Comparison of ENCODE assay signal across 27 cellular contexts in genomic region chr16:84190731-84191388, GRCh38. TPM values are rescaled to one million over a fixed set of nuclear protein-coding genes. Genes with fewer than 3 reads are reported as not detected.
A peak's percentile ranks its signal among the peaks of the same experiment; 100 is the strongest.
DNase-seq lines count a peak whose midpoint lies in the region; ATAC-seq, FAIRE-seq and TF ChIP-seq lines count a peak whose summit lies in the region.
"Had no signal": no experiment of that assay in that cellular context is flagged by ENCODE, and none has a peak within 500 bp of the region (broad histone marks: within the 10 kb centered on the region; RNA-seq: fewer than 3 reads in every experiment).

TSS of gene ADAD2 (plus strand) at chr16:84191157. CDS start at chr16:84191231, 74 bp downstream.

- H2AK5ac ChIP-seq in IMR-90 (ENCODE audit: low read depth, low read length) (no peak within 1 kb of the TSS), H1 (ENCODE audit: low read depth, low read length) (no peak within 1 kb of the TSS), trophoblast cell (ENCODE audit: low read length) (no peak within 1 kb of the TSS)

- peaks cover 0 to 7% of the 10 kb centered on the region in 2 experiments; a peak in 2 of 4 replicates for H3K79me2 ChIP-seq in H1 (ENCODE audit: control insufficient read depth in 1 of 2, insufficient read depth in 2 of 2, low read length in 2 of 2)
- peaks cover 4% of the 10 kb centered on the region for H3K79me2 ChIP-seq in trophoblast cell (ENCODE audit: control insufficient read depth, insufficient read depth, low read length, poor library complexity)

- H3K56ac ChIP-seq in IMR-90 (ENCODE audit: extremely low read depth, insufficient read depth, low read length) (no peak within 1 kb of the TSS), H1 (replicated peaks; ENCODE audit: insufficient read length, low read depth, low read length) (no peak within 1 kb of the TSS)

- H3K4me1 ChIP-seq in IMR-90 (ENCODE audit: control insufficient read depth, insufficient read depth, low read length) (peaks cover 2% of the 10 kb centered on the region), H1 (replicated peaks in 1 of 4; ENCODE audit: control insufficient read depth in 3 of 4, insufficient read depth in 4 of 4, low read length in 3 of 4) (peaks cover 0 to 1% (median 0%) of the 10 kb centered on the region in 4 experiments; a peak in 3 of 7 replicates), trophoblast cell (ENCODE audit: control insufficient read depth in 1 of 2, insufficient read depth in 2 of 2, low read length in 2 of 2) (peaks cover 4 to 11% of the 10 kb centered on the region in 2 experiments)

- no peak within 1 kb of the TSS for H4K12ac ChIP-seq in trophoblast cell (ENCODE audit: low read depth, low read length)

- H3K36me3 ChIP-seq in IMR-90 (ENCODE audit: control insufficient read depth, insufficient read depth, low read length) (no peaks in the 10 kb centered on the region), H1 (ENCODE audit: control insufficient read depth in 2 of 4, insufficient read depth in 4 of 4, low read length in 3 of 4) (no peaks in the 10 kb centered on the region), trophoblast cell (ENCODE audit: control insufficient read depth in 1 of 2, insufficient read depth in 2 of 2, low read length in 2 of 2) (no peaks in the 10 kb centered on the region)
- H3K36me3 ChIP-seq: gastroesophageal sphincter had no signal

- peaks cover 3% of the 10 kb centered on the region; the same call in 1 of the 2 replicates for H3K23me2 ChIP-seq in H1 (ENCODE audit: low read depth, low read length)

- no peak for FAIRE-seq in H1 (lab: Jason Lieb, UNC)
- FAIRE-seq: D721Med, RCC 7860 had no signal

- no peak within 1 kb of the TSS for H3K18ac ChIP-seq in IMR-90 (ENCODE audit: low read depth, low read length)
- no peak within 1 kb of the TSS for H3K18ac ChIP-seq in H1 (ENCODE audit: extremely low read depth, low read length)
- H3K18ac ChIP-seq in trophoblast cell (ENCODE audit: low read length), result no peak within 1 kb of the TSS

- H2AK9ac ChIP-seq in IMR-90 (replicated peaks; ENCODE audit: low read depth, low read length, poor library complexity), result no peak within 1 kb of the TSS

- H2BK120ac ChIP-seq in IMR-90 (ENCODE audit: low read depth, low read length), result no peak within 1 kb of the TSS
- no peak within 1 kb of the TSS for H2BK120ac ChIP-seq in H1 (replicated peaks; ENCODE audit: low read depth, low read length)
- H2BK120ac ChIP-seq in trophoblast cell (ENCODE audit: insufficient read depth, low read length, poor library complexity), result no peak within 1 kb of the TSS

- no peak for TF ChIP-seq EP300 in H1 (IDR thresholded peaks at IDR 0.05; ENCODE audit: borderline replicate concordance in 1 of 2, low read depth in 2 of 2, low read length in 2 of 2)

- CTCF ChIA-PET in IMR-90 (lab: Yijun Ruan, JAX), result no interaction called here
- CTCF ChIA-PET in H1 (lab: Charles Lee; ENCODE audit: partially characterized antibody), result interaction anchor here (1.0 to 1.8 kb wide), 6 partner anchors 8 to 294 kb away, joined by 3 to 5 read pairs (median 3); no protein-coding TSS in a partner anchor

- H3K27me3 ChIP-seq in IMR-90 (ENCODE audit: control insufficient read depth, insufficient read depth, low read length) (peaks cover 19% of the 10 kb centered on the region), H1 (replicated peaks in 1 of 4; ENCODE audit: control insufficient read depth in 3 of 4, extremely low read depth in 1 of 4, insufficient read depth in 3 of 4, low read length in 3 of 4) (no peaks in the 10 kb centered on the region), trophoblast cell (ENCODE audit: insufficient read depth, low read length) (no peaks in the 10 kb centered on the region)
- H3K27me3 ChIP-seq: esophagus squamous epithelium had no signal

- H2AFZ ChIP-seq in IMR-90 (replicated peaks; ENCODE audit: low read length, poor library complexity) (peak within 1 kb of the TSS; percentile 46), H1 (ENCODE audit: low read length) (0 out of 2 replicates have a peak within 1 kb of the TSS, but pooled peaks have one; percentile 41), trophoblast cell (ENCODE audit: insufficient read depth, low read length, poor library complexity) (no peak within 1 kb of the TSS)
- H2AFZ ChIP-seq: parathyroid adenoma had no signal

- no TSS peak for BruUV-seq in IMR-90 (replicated peaks; lab: Mats Ljungman, UMichigan)

- H4K20me1 ChIP-seq in IMR-90 (ENCODE audit: insufficient read depth, low read length), result no peaks in the 10 kb centered on the region
- H4K20me1 ChIP-seq in H1 (replicated peaks in 1 of 2; ENCODE audit: control insufficient read depth in 1 of 2, insufficient read depth in 2 of 2, low read length in 2 of 2), result peaks cover 0 to 3% of the 10 kb centered on the region in 2 experiments

- no peak within 1 kb of the TSS for H4K91ac ChIP-seq in IMR-90 (ENCODE audit: insufficient read depth, low read depth, low read length)
- H4K91ac ChIP-seq in H1 (replicated peaks; ENCODE audit: insufficient read length, low read length), result no peak within 1 kb of the TSS
- H4K91ac ChIP-seq in trophoblast cell (ENCODE audit: low read depth, low read length), result peak within 1 kb of the TSS; percentile 20

- H2BK20ac ChIP-seq in IMR-90 (ENCODE audit: low read depth, low read length) (no peak within 1 kb of the TSS), H1 (ENCODE audit: low read length) (no peak within 1 kb of the TSS)

- no peak within 1 kb of the TSS for H4K8ac ChIP-seq in IMR-90 (ENCODE audit: low read depth in 2 of 2, low read length in 2 of 2)
- H4K8ac ChIP-seq in H1 (ENCODE audit: extremely low read depth, insufficient read depth, low read length), result peak within 1 kb of the TSS; percentile 11; the same call in 1 of the 2 replicates
- no peak within 1 kb of the TSS for H4K8ac ChIP-seq in trophoblast cell (ENCODE audit: low read depth, low read length)

- no peak within 1 kb of the TSS for H3K27ac ChIP-seq in IMR-90 (ENCODE audit: insufficient read depth, low read length)
- H3K27ac ChIP-seq in H1 (ENCODE audit: low read depth, low read length), result no peak within 1 kb of the TSS
- H3K27ac ChIP-seq in trophoblast cell (ENCODE audit: low read depth, low read length), result no peak within 1 kb of the TSS
- H3K27ac ChIP-seq: C4-2B, esophagus squamous epithelium, gastroesophageal sphincter, parathyroid adenoma, SK-N-MC had no signal

- peaks cover 3 to 10% of the 10 kb centered on the region in 2 experiments; a peak in 3 of 4 replicates for H3K79me1 ChIP-seq in IMR-90 (ENCODE audit: low read depth in 1 of 2, low read length in 2 of 2)
- no peaks in the 10 kb centered on the region for H3K79me1 ChIP-seq in H1 (ENCODE audit: low read depth, low read length)
- peaks cover 3% of the 10 kb centered on the region for H3K79me1 ChIP-seq in trophoblast cell (ENCODE audit: low read length)

- H3K4me2 ChIP-seq in IMR-90 (ENCODE audit: low read depth, low read length), result no peak within 1 kb of the TSS
- no peak within 1 kb of the TSS for H3K4me2 ChIP-seq in H1 (ENCODE audit: insufficient read depth in 1 of 2, low read depth in 2 of 2, low read length in 2 of 2)
- H3K4me2 ChIP-seq in trophoblast cell (ENCODE audit: low read length), result no peak within 1 kb of the TSS

- H3K4ac ChIP-seq in IMR-90 (ENCODE audit: low read depth, low read length) (no peak within 1 kb of the TSS), H1 (replicated peaks; ENCODE audit: insufficient read length, low read depth, low read length) (no peak within 1 kb of the TSS), trophoblast cell (ENCODE audit: low read depth, low read length) (no peak within 1 kb of the TSS)

- H3K4me3 ChIP-seq in IMR-90 (ENCODE audit: insufficient read depth, low read depth, low read length) (no peak within 1 kb of the TSS), H1 (ENCODE audit: extremely low read depth in 1 of 4, insufficient read depth in 2 of 4, low read depth in 3 of 4, low read length in 4 of 4) (no peak within 1 kb of the TSS), trophoblast cell (ENCODE audit: low read depth, low read length) (no peak within 1 kb of the TSS)
- H3K4me3 ChIP-seq: esophagus squamous epithelium, gastroesophageal sphincter, SK-N-MC had no signal

- H3K14ac ChIP-seq in IMR-90 (replicated peaks; ENCODE audit: low read depth, low read length) (no peak within 1 kb of the TSS), H1 (ENCODE audit: insufficient read length) (no peak within 1 kb of the TSS), trophoblast cell (ENCODE audit: low read length) (peak within 1 kb of the TSS; percentile 0)

- no peak within 1 kb of the TSS for H2BK12ac ChIP-seq in H1 (ENCODE audit: low read depth, low read length)
- no peak within 1 kb of the TSS for H2BK12ac ChIP-seq in trophoblast cell (ENCODE audit: low read length)

- H3K9me3 ChIP-seq in IMR-90 (ENCODE audit: control insufficient read depth, insufficient read depth, low read length) (no peaks in the 10 kb centered on the region), H1 (ENCODE audit: insufficient read depth in 2 of 2, low read depth in 1 of 2, low read length in 1 of 2) (no peaks in the 10 kb centered on the region; a peak in 1 of 4 replicates), trophoblast cell (ENCODE audit: insufficient read depth, low read depth, low read length) (peaks cover 3% of the 10 kb centered on the region)
- H3K9me3 ChIP-seq: esophagus squamous epithelium, gastroesophageal sphincter had no signal

- DNase-seq in activated CD4-positive, alpha-beta T cell treated with anti-CD3 and anti-CD28 coated beads for 48 hours, result peak; percentile 46
- DNase-seq in activated CD4-positive, alpha-beta T cell treated with anti-CD3 and anti-CD28 coated beads for 4 hours, result no peak
- DNase-seq in IMR-90 (no peak), H1 (ENCODE audit: low read depth in 1 of 2, low spot score in 2 of 2) (peak; percentile 33 to 88), trophoblast cell (no peak), HPDE6-E6E7 (ENCODE audit: extremely low spot score) (no peak), NOMO-1 (lab: John Stamatoyannopoulos, UW; ENCODE audit: unreplicated experiment in 2 of 2) (no peak)
- DNase-seq: ACHN; activated CD4-positive, CD25-positive, alpha-beta regulatory T cell; effector memory CD4-positive, alpha-beta T cell; esophagus squamous epithelium; naive B cell; NCI-H1092 treated with DMSO at 0.1 percent for 48 hours; NCI-H2029 treated with DMSO at 0.1 percent for 48 hours; stimulated activated CD4-positive, alpha-beta T cell treated with anti-CD3 and anti-CD28 coated beads, Interleukin-15, amount 100 ng/mL, for 24 hours had no signal

- no peak within 1 kb of the TSS for H2BK5ac ChIP-seq in IMR-90 (ENCODE audit: low read depth, low read length, poor library complexity, severe bottlenecking)
- no peak within 1 kb of the TSS for H2BK5ac ChIP-seq in H1 (ENCODE audit: low read depth, low read length)
- no peak within 1 kb of the TSS for H2BK5ac ChIP-seq in trophoblast cell (ENCODE audit: low read depth, low read length, poor library complexity)

- 0 out of 2 replicates have a peak, but pooled peaks cover 3% of the 10 kb centered on the region for H3K9me1 ChIP-seq in IMR-90 (ENCODE audit: insufficient read depth, low read length)

- H3K23ac ChIP-seq in IMR-90 (ENCODE audit: low read depth, low read length), result no peak within 1 kb of the TSS
- no peak within 1 kb of the TSS for H3K23ac ChIP-seq in H1 (ENCODE audit: insufficient read length)
- H3K23ac ChIP-seq in trophoblast cell (ENCODE audit: low read length), result no peak within 1 kb of the TSS

- in situ Hi-C loops in IMR-90 (cut with MboI; ENCODE audit: low sequenced_read_pairs), result no loop called here

- WGBS in IMR-90 (ENCODE audit: extremely low coverage in 2 of 2, insufficient read length in 1 of 2), 2 experiments, result 83% methylated on average over 32 of the region's 47 CpGs; no CpG with 5 or more reads in 1 of the 2 experiments
- WGBS in H1 (ENCODE audit: extremely low coverage in 1 of 2, insufficient coverage in 1 of 2, insufficient read length in 1 of 2, insufficient replicate concordance in 2 of 2, low coverage in 1 of 2, low lambda C conversion rate in 2 of 2, missing lambda C conversion rate in 1 of 2), 2 experiments, result 86% methylated on average over 42 of the region's 47 CpGs; no CpG with 5 or more reads in 1 of the 2 experiments
- no CpG with 5 or more reads among the region's 47 CpGs for WGBS in trophoblast cell (ENCODE audit: extremely low coverage, insufficient coverage, insufficient read length)

- H2BK15ac ChIP-seq in IMR-90 (ENCODE audit: low read depth, low read length) (no peak within 1 kb of the TSS), H1 (ENCODE audit: low read length) (no peak within 1 kb of the TSS)

- TF ChIP-seq POLR2A in IMR-90 (IDR thresholded peaks at IDR 0.05; ENCODE audit: low read depth, low read length) (no peak), H1 (IDR thresholded peaks at IDR 0.05; ENCODE audit: control extremely low read depth in 1 of 2, low read depth in 2 of 2, low read length in 2 of 2) (no peak)

- TF ChIP-seq RAD21 in IMR-90 (IDR thresholded peaks at IDR 0.05; ENCODE audit: low read length) (no peak), H1 (IDR thresholded peaks at IDR 0.05 in 1 of 2, conservative IDR thresholded peaks at IDR 0.05 in 1 of 2; ENCODE audit: low read depth in 2 of 2, low read length in 2 of 2) (no peak)

- H4K5ac ChIP-seq in IMR-90 (ENCODE audit: low read depth, low read length), result no peak within 1 kb of the TSS
- H4K5ac ChIP-seq in H1 (ENCODE audit: insufficient read length, low read depth, low read length), result no peak within 1 kb of the TSS

- dilution Hi-C loops in IMR-90 (cut with HindIII; ENCODE audit: low sequenced_read_pairs, unreplicated experiment), result no loop called here

- intact Hi-C loops in IMR-90 (cut with micrococcal nuclease), result no loop called here

- TF ChIP-seq CTCF in IMR-90 (conservative IDR thresholded peaks at IDR 0.05; ENCODE audit: low read depth, low read length) (no peak), H1 (IDR thresholded peaks at IDR 0.05; ENCODE audit: control extremely low read depth in 1 of 3, insufficient read depth in 1 of 3, low read depth in 1 of 3, low read length in 3 of 3) (no peak)

- POLR2A ChIA-PET in IMR-90 (lab: Charles Lee; ENCODE audit: unreplicated experiment) (no interaction called here), H1 (lab: Charles Lee; ENCODE audit: partially characterized antibody) (interaction anchor here (1.4 kb wide), 1 partner anchor 13 kb away, joined by 6 read pairs; no protein-coding TSS in a partner anchor)

- H3K9ac ChIP-seq in IMR-90 (ENCODE audit: low read depth, low read length) (no peak within 1 kb of the TSS), H1 (replicated peaks in 1 of 4; ENCODE audit: extremely low read depth in 1 of 4, low read depth in 3 of 4, low read length in 3 of 4) (no peak within 1 kb of the TSS), trophoblast cell (ENCODE audit: low read length) (no peak within 1 kb of the TSS)
- H3K9ac ChIP-seq: parathyroid adenoma had no signal

- ATAC-seq in IMR-90 (ENCODE audit: low read depth), result no peak
- ATAC-seq in GM18502 (IDR thresholded peaks at IDR 0.05; ENCODE audit: poor library complexity, unreplicated experiment), result no peak
- ATAC-seq: activated T-helper 17 cell treated with anti-CD3 and anti-CD28 coated beads, Interleukin-2, amount 50 U/mL, for 72 hours; gastroesophageal sphincter; sciatic nerve had no signal

RNA-seq across cellular contexts. Expression of gene ADAD2, which starts in this region (rescaled TPM):
- not detected in 2 replicates for total RNA-seq in IMR-90 (2012; rRNA removed)
- polyA plus RNA-seq in IMR-90 (2012; rRNA removed) (not detected in 2 replicates), H1 (2011; rRNA removed) (1.2 and 2.3 TPM in 2 replicates)
- polyA plus RNA-seq in IMR-90 (2012; cell fraction: cytosol; rRNA removed), result 0.06 TPM in 1 of 2 replicates, not detected in the other
- 0.03 TPM in 1 of 2 replicates, not detected in the other for polyA plus RNA-seq in IMR-90 (2012; cell fraction: nucleus; rRNA removed; ENCODE audit: low replicate concordance)
- total RNA-seq in H1 (2021; fragmentation: NEBNext Ultra II Directional; extraction: Animal tissue kit (Norgen Biotek cat#: 25700)), result 1.3 and 1.6 TPM in 2 replicates
- 1.8 TPM for polyA plus RNA-seq in H1 (2011; cell fraction: cytosol; rRNA removed)
- 4.1 TPM for polyA plus RNA-seq in H1 (2011; cell fraction: nucleus; rRNA removed)
- 0.64 to 0.78 TPM (median 0.70 TPM) in 4 replicates for polyA plus RNA-seq in H1 (2012, experiment 1 of 2)
- polyA plus RNA-seq in H1 (2012, experiment 2 of 2), result 0.46 TPM
- polyA plus RNA-seq in H1 (2013, experiment 1 of 2), result 0.51 TPM
- polyA plus RNA-seq in H1 (2013, experiment 2 of 2), result 0.33 TPM
- 0.17 and 0.25 TPM in 2 replicates for polyA minus RNA-seq in H1 (2011; rRNA and poly(A)+ RNA removed)
- 1.9 TPM for polyA minus RNA-seq in H1 (2011; cell fraction: cytosol; rRNA and poly(A)+ RNA removed)
- 0.90 TPM for polyA minus RNA-seq in H1 (2011; cell fraction: nucleus; rRNA and poly(A)+ RNA removed)
- not detected in 2 replicates for polyA plus RNA-seq in trophoblast cell (2013)
- total RNA-seq: activated T-helper 17 cell treated with anti-CD3 and anti-CD28 coated beads, Interleukin-2, amount 50 U/mL, for 72 hours; cerebellum; HT1080; sciatic nerve; temporal lobe had no signal

Comparison
In these comparisons a context has a peak if more than half of its experiments do, and no peak if none do; other contexts are left out.
1. DNase-seq: peak in activated CD4-positive, alpha-beta T cell treated with anti-CD3 and anti-CD28 coated beads for 48 hours (single experiment) and H1 (2 of 2); none in activated CD4-positive, alpha-beta T cell treated with anti-CD3 and anti-CD28 coated beads for 4 hours (0 of 2), IMR-90 (single experiment), trophoblast cell (0 of 2), HPDE6-E6E7 (single experiment) and NOMO-1 (0 of 2).